In the genomic region with DNA sequence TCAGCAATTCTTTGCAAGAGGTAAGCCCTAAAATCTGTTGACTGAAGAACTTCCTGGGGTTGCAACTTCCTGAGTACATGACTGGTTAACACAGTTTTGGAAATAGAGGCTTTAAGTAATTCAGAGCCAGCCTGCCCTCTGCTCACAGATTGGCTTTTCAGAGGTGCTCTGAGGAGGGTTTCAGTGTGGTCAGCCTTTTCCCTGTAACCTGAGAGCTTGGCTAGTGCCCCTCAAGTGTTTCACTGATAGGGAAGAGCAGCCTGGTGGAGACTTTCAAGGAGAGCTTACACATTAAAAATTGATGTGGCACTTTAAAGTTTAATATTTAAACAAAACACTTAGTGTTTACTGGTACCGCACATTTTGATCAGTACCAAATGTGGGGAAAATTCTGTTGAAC, we compare ENCODE assay signal across 2 cellular contexts.
TF ChIP-seq lines count a peak whose summit lies in the region.

No MANE protein-coding gene starts in this region.

TF ChIP-seq in GM23338, 12 proteins besides CTCF, POLR2A, EP300 and RAD21:
- no peak for TF ChIP-seq CREB1 (CRISPR knock-in tag; IDR thresholded peaks at IDR 0.05; ENCODE audit: low read depth)
- TF ChIP-seq, protein P1, sequence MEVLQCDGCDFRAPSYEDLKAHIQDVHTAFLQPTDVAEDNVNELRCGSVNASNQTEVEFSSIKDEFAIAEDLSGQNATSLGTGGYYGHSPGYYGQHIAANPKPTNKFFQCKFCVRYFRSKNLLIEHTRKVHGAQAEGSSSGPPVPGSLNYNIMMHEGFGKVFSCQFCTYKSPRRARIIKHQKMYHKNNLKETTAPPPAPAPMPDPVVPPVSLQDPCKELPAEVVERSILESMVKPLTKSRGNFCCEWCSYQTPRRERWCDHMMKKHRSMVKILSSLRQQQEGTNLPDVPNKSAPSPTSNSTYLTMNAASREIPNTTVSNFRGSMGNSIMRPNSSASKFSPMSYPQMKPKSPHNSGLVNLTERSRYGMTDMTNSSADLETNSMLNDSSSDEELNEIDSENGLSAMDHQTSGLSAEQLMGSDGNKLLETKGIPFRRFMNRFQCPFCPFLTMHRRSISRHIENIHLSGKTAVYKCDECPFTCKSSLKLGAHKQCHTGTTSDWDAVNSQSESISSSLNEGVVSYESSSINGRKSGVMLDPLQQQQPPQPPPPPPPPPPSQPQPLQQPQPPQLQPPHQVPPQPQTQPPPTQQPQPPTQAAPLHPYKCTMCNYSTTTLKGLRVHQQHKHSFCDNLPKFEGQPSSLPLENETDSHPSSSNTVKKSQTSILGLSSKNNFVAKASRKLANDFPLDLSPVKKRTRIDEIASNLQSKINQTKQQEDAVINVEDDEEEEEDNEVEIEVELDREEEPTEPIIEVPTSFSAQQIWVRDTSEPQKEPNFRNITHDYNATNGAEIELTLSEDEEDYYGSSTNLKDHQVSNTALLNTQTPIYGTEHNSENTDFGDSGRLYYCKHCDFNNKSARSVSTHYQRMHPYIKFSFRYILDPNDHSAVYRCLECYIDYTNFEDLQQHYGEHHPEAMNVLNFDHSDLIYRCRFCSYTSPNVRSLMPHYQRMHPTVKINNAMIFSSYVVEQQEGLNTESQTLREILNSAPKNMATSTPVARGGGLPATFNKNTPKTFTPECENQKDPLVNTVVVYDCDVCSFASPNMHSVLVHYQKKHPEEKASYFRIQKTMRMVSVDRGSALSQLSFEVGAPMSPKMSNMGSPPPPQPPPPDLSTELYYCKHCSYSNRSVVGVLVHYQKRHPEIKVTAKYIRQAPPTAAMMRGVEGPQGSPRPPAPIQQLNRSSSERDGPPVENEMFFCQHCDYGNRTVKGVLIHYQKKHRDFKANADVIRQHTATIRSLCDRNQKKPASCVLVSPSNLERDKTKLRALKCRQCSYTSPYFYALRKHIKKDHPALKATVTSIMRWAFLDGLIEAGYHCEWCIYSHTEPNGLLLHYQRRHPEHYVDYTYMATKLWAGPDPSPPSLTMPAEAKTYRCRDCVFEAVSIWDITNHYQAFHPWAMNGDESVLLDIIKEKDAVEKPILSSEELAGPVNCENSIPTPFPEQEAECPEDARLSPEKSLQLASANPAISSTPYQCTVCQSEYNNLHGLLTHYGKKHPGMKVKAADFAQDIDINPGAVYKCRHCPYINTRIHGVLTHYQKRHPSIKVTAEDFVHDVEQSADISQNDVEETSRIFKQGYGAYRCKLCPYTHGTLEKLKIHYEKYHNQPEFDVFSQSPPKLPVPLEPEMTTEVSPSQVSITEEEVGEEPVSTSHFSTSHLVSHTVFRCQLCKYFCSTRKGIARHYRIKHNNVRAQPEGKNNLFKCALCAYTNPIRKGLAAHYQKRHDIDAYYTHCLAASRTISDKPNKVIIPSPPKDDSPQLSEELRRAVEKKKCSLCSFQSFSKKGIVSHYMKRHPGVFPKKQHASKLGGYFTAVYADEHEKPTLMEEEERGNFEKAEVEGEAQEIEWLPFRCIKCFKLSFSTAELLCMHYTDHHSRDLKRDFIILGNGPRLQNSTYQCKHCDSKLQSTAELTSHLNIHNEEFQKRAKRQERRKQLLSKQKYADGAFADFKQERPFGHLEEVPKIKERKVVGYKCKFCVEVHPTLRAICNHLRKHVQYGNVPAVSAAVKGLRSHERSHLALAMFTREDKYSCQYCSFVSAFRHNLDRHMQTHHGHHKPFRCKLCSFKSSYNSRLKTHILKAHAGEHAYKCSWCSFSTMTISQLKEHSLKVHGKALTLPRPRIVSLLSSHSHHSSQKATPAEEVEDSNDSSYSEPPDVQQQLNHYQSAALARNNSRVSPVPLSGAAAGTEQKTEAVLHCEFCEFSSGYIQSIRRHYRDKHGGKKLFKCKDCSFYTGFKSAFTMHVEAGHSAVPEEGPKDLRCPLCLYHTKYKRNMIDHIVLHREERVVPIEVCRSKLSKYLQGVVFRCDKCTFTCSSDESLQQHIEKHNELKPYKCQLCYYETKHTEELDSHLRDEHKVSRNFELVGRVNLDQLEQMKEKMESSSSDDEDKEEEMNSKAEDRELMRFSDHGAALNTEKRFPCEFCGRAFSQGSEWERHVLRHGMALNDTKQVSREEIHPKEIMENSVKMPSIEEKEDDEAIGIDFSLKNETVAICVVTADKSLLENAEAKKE (CRISPR knock-in tag; IDR thresholded peaks at IDR 0.05): no peak
- no peak for TF ChIP-seq ETS1 (IDR thresholded peaks at IDR 0.05)

TF ChIP-seq in H1, 55 proteins besides CTCF, POLR2A, EP300 and RAD21 (continued from another document):
- TF ChIP-seq RFX5 (IDR thresholded peaks at IDR 0.05; ENCODE audit: borderline replicate concordance, low read depth, low read length) (no peak), KDM4A (IDR thresholded peaks at IDR 0.05; ENCODE audit: low read depth, low read length, severe bottlenecking) (no peak), TAF7 (optimal IDR thresholded peaks at IDR 0.05; ENCODE audit: borderline replicate concordance, low read depth, low read length) (no peak), TEAD4 (IDR thresholded peaks at IDR 0.05; ENCODE audit: low read depth, low read length) (no peak), MAFK (IDR thresholded peaks at IDR 0.05; ENCODE audit: low read depth, low read length) (no peak), SP4 (IDR thresholded peaks at IDR 0.05; ENCODE audit: low read length) (no peak)
